10 cellular contexts compared by ENCODE assay signal in the genomic region with DNA sequence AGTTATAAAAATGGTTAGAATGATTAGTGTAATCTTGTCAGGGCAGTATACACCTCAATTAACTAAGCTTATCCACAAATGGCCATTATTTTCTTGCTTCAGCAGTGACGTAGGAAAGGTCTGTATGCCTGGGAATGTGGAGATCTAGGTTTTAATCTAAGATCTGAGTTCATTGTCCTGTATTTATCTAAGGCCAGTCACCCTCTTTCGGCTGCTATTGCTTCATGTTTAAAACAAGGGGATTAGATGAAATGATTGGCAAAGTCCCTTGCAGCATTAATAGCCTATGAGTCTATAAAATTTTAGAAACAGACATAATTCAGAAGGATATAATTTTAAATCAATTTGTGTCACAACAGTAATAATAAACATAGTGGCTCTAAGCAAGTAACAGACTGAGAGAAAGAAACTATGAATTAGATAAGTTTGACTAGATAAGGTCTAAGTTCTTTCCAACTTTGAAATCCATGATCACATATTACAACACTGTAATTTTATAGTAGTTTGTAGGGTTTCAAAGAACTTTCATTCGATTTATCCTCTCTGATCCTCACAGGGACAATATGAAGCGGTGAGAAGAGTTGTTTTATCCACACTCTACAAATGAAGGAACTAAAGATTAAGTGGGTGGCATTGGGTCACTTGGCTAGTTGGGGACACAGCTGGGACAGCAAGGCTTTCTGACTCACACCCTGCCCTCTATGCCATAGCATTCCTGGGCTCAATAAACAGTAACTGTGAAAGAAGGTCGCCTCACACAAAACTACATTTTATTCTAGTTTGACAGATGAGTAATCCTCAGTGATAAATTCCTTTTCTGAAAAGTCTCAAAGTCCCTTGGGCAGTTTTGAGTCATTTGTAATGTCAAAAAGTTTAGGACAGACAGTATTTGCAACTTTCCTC.
A peak's percentile ranks its signal among the peaks of the same experiment; 100 is the strongest.
DNase-seq lines count a peak whose midpoint lies in the region; TF ChIP-seq lines count a peak whose summit lies in the region.
"Had no signal": no experiment of that assay in that cellular context is flagged by ENCODE, and none has a peak within 500 bp of the region (broad histone marks: within the 10 kb centered on the region; RNA-seq: fewer than 3 reads in every experiment).

No MANE protein-coding gene starts in this region.

- 53 to 62% (median 60%) methylated on average over 5 of the region's 5 CpGs for WGBS in stomach, 5 donors

- peaks cover 8% of the 10 kb centered on the region for H3K4me1 ChIP-seq in HUES48 (ENCODE audit: control insufficient read depth, insufficient read depth, low read length)
- H3K4me1 ChIP-seq in stomach, result peaks cover 0 to 13% (median 0%) of the 10 kb centered on the region in 4 donors

- H3K27ac ChIP-seq in HUES48 (ENCODE audit: low read depth, low read length) (peak overlapping the region; percentile 51), brain microvascular endothelial cell (peak overlapping the region; percentile 57), stomach (no peak overlapping the region)

- no peak overlapping the region for H3K9ac ChIP-seq in HUES48 (ENCODE audit: low read depth, low read length)

- no peak overlapping the region for H3K4me3 ChIP-seq in HUES48 (ENCODE audit: low read depth, low read length)
- no peak overlapping the region for H3K4me3 ChIP-seq in brain microvascular endothelial cell (ENCODE audit: low read depth, low read length)
- H3K4me3 ChIP-seq in stomach, result no peak overlapping the region

- H3K27me3 ChIP-seq in HUES48 (ENCODE audit: control insufficient read depth, insufficient read depth, low read length) (no peaks in the 10 kb centered on the region), brain microvascular endothelial cell (replicated peaks) (no peaks in the 10 kb centered on the region), stomach (no peaks in the 10 kb centered on the region)

- TF ChIP-seq POLR2A in stomach (IDR thresholded peaks at IDR 0.05), result no peak

- H3K36me3 ChIP-seq in HUES48 (ENCODE audit: control insufficient read depth, insufficient read depth, low read length) (no peaks in the 10 kb centered on the region), brain microvascular endothelial cell (replicated peaks) (no peaks in the 10 kb centered on the region), stomach (no peaks in the 10 kb centered on the region)

- H3K9me3 ChIP-seq in HUES48 (ENCODE audit: control insufficient read depth, insufficient read depth, low read length), result no peaks in the 10 kb centered on the region
- no peaks in the 10 kb centered on the region for H3K9me3 ChIP-seq in stomach

- intact Hi-C loops in stomach (cut with DNase I; ENCODE audit: low total_unique reads), result no loop called here

- TF ChIP-seq EP300 in stomach (IDR thresholded peaks at IDR 0.05), result no peak

- no peak for TF ChIP-seq CTCF in brain microvascular endothelial cell (IDR thresholded peaks at IDR 0.05; ENCODE audit: low read depth, low read length, missing control alignments)
- TF ChIP-seq CTCF in stomach (IDR thresholded peaks at IDR 0.05), result no peak

- in situ Hi-C loops in brain microvascular endothelial cell (cut with HindIII; ENCODE audit: low pct_ligation_motif_present, low sequenced_read_pairs), result no loop called here

- peak; percentile 16 for DNase-seq in Daoy (ENCODE audit: low read depth)
- DNase-seq in brain microvascular endothelial cell, result peak; percentile 46
- peak; percentile 44 for DNase-seq in myocyte (ENCODE audit: low read depth)
- no peak for DNase-seq in stomach
- DNase-seq in putamen (ENCODE audit: low spot score), result no peak
- no peak for DNase-seq in activated CD4-positive, alpha-beta T cell treated with anti-CD3 and anti-CD28 coated beads, Interleukin-2, amount 50 U/mL, for 4 hours
- no peak for DNase-seq in NCI-H526 treated with DMSO at 0.1 percent for 48 hours (lab: John Stamatoyannopoulos, UW)
- DNase-seq: NCI-H1105; stimulated activated CD4-positive, alpha-beta T cell treated with anti-CD3 and anti-CD28 coated beads, Interleukin-4, amount 100 ng/mL, for 1 hour had no signal

Comparison
In these comparisons a context has a peak if more than half of its experiments do, and no peak if none do; other contexts are left out.
1. DNase-seq: peak in Daoy (single experiment), brain microvascular endothelial cell (single experiment) and myocyte (single experiment); none in stomach (single experiment), putamen (single experiment), activated CD4-positive, alpha-beta T cell treated with anti-CD3 and anti-CD28 coated beads, Interleukin-2, amount 50 U/mL, for 4 hours (0 of 2) and NCI-H526 treated with DMSO at 0.1 percent for 48 hours (single experiment).
2. H3K27ac ChIP-seq: peak in HUES48 (single experiment) and brain microvascular endothelial cell (single experiment); none in stomach (0 of 5).